26 cellular contexts compared by ENCODE assay signal in the genomic region with DNA sequence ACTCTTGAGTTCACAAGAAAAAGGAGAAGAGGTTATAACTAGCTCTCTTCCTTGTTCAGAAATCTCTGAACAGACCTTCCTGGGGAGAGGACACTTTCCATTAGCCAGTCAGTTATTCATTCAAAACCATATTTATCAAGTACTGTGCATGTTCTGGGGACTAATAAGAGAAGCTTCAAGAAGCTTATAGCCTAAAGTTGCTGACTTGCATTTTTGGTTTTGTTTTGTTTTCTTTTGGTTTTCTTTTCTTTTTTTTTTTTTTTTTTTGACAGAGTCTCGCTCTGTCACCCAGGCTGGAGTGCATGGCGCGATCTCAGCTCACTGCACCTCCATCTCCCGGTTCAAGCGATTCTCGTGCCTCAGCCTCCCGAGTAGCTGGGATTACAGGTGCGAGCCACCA.
"Had no signal": no experiment of that assay in that cellular context is flagged by ENCODE, and none has a peak within 500 bp of the region (broad histone marks: within the 10 kb centered on the region; RNA-seq: fewer than 3 reads in every experiment).

No MANE protein-coding gene starts in this region.

- H3K27ac ChIP-seq: neural progenitor cell, ovary, parathyroid adenoma, psoas muscle, skin epidermis, spleen, suprapubic skin, testis, tibial artery, transverse colon, upper lobe of right lung, uterus had no signal

- H2AFZ ChIP-seq: neural progenitor cell, parathyroid adenoma had no signal

- H3K36me3 ChIP-seq: neural progenitor cell, ovary, spleen, suprapubic skin, tibial artery, transverse colon, upper lobe of right lung, uterus had no signal

- H3K4me2 ChIP-seq: neural progenitor cell, smooth muscle cell had no signal

- H3K9ac ChIP-seq: neural progenitor cell, parathyroid adenoma had no signal

- H3K27me3 ChIP-seq: neural progenitor cell, ovary, spleen, suprapubic skin, testis, tibial artery, transverse colon, upper lobe of right lung, uterus had no signal

- H3K9me3 ChIP-seq: ovary, psoas muscle, spleen, suprapubic skin, testis, tibial artery, transverse colon, upper lobe of right lung, uterus had no signal

- ATAC-seq: natural killer cell; psoas muscle; right cardiac atrium; sciatic nerve; stimulated activated memory B cell treated with anti-CD40 and anti-IgM and Interleukin-4, amounts not matched to agents 10 μg/mL and 1 μg/mL and 100 μg/mL, for 72 hours; stimulated activated naive CD8-positive, alpha-beta T cell treated with anti-CD3 and anti-CD28 coated beads, Interleukin-15, amount 100 ng/mL, for 72 hours; stimulated activated naive CD8-positive, alpha-beta T cell treated with anti-CD3 and anti-CD28 coated beads, Interleukin-15, Interleukin-2, amounts not matched to agents 100 U/mL and 50 U/mL, for 24 hours; upper lobe of right lung had no signal

- H3K4me1 ChIP-seq: neural progenitor cell, parathyroid adenoma, psoas muscle, spleen, upper lobe of right lung, uterus had no signal

- H3K4me3 ChIP-seq: neural progenitor cell, ovary, psoas muscle, skin epidermis, smooth muscle cell, spleen, suprapubic skin, testis, tibial artery, transverse colon, upper lobe of right lung, uterus had no signal

- H3K79me2 ChIP-seq: parathyroid adenoma had no signal

- DNase-seq: natural killer cell; occipital lobe; ovary; psoas muscle; right cardiac atrium; spleen; stimulated activated CD4-positive, alpha-beta T cell treated with anti-CD3 and anti-CD28 coated beads, Interleukin-12 subunit alpha, Interleukin-12 subunit beta, amount 100 ng/mL, for 4 hours; stimulated activated CD4-positive, alpha-beta T cell treated with anti-CD3 and anti-CD28 coated beads, Interleukin-1b, Interleukin-23, amount 100 ng/mL, for 48 hours; stimulated activated CD4-positive, alpha-beta T cell treated with anti-CD3 and anti-CD28 coated beads, Interleukin-4, amount 100 ng/mL, for 1 hour; stimulated activated CD4-positive, alpha-beta T cell treated with anti-CD3 and anti-CD28 coated beads, Interleukin-4, amount 100 ng/mL, for 4 hours; stimulated activated CD8-positive, alpha-beta memory T cell treated with anti-CD3 and anti-CD28 coated beads, Interleukin-4, amount 100 ng/mL, for 48 hours; stimulated activated naive CD8-positive, alpha-beta T cell treated with anti-CD3 and anti-CD28 coated beads, Interleukin-15, amount 100 ng/mL, for 72 hours; stimulated activated naive CD8-positive, alpha-beta T cell treated with anti-CD3 and anti-CD28 coated beads, Interleukin-15, Interleukin-2, amounts not matched to agents 100 U/mL and 50 U/mL, for 24 hours; substantia nigra; testis; tibial artery; transverse colon; upper lobe of right lung; uterus had no signal
